Comparison of ENCODE assay signal across 19 cellular contexts in the genomic region with DNA sequence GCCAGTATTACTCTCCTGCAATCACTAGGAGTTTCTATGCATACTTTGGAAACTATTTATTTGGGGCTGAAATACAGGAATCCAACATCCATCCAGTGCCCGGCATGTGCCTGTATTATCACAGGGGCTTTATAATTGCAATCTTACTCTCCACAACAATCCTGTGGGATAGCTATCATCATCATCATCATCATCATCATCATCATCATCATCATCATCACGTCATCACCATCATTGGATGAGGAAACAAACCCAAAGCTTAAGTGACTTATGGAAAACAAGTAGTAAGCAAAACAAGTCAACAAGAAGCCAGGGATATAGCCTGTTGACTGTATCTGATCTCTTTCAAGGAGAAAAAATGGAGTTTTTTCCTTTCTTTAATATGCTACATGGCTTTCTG. TPM values are rescaled to one million over a fixed set of nuclear protein-coding genes. Genes with fewer than 3 reads are reported as not detected.
DNase-seq lines count a peak whose midpoint lies in the region; ATAC-seq, FAIRE-seq and TF ChIP-seq lines count a peak whose summit lies in the region.
"Had no signal": no experiment of that assay in that cellular context is flagged by ENCODE, and none has a peak within 500 bp of the region (broad histone marks: within the 10 kb centered on the region; RNA-seq: fewer than 3 reads in every experiment).

No MANE protein-coding gene starts in this region.

- H3K27me3 Mint-ChIP-seq in CD8-positive, alpha-beta memory T cell, result no peaks in the 10 kb centered on the region
- peaks cover 0 to 6% (median 0%) of the 10 kb centered on the region in 3 donors for H3K27me3 Mint-ChIP-seq in immature natural killer cell (ENCODE audit: low read depth in 3 of 3)
- H3K27me3 Mint-ChIP-seq in osteocyte (ENCODE audit: unreplicated experiment), result peaks cover 7% of the 10 kb centered on the region
- H3K27me3 Mint-ChIP-seq: B cell; CD4-positive, CD25-positive, alpha-beta regulatory T cell had no signal

- no peaks in the 10 kb centered on the region for H4K20me1 ChIP-seq in K562 (replicated peaks; ENCODE audit: control insufficient read depth, insufficient read depth, low read length)
- no peaks in the 10 kb centered on the region for H4K20me1 ChIP-seq in smooth muscle cell (ENCODE audit: low read depth)
- H4K20me1 ChIP-seq: BLaER1 treated with 17β-estradiol and CSF1 and Interleukin-3, amounts not matched to agents 10 nM and 100 nM had no signal

- no peak overlapping the region for H3K4me3 ChIP-seq in CD8-positive, alpha-beta memory T cell (ENCODE audit: low read length)
- H3K4me3 ChIP-seq in K562, result no peak overlapping the region
- no peak overlapping the region for H3K4me3 ChIP-seq in smooth muscle cell
- H3K4me3 ChIP-seq: BLaER1 treated with 17β-estradiol and CSF1 and Interleukin-3, amounts not matched to agents 10 nM and 100 nM had no signal

- H3K4me1 Mint-ChIP-seq in CD8-positive, alpha-beta memory T cell, result peaks cover 69 to 78% (median 72%) of the 10 kb centered on the region in 3 donors
- H3K4me1 Mint-ChIP-seq in immature natural killer cell (peaks cover 85 to 96% of the 10 kb centered on the region in 2 donors), osteocyte (ENCODE audit: unreplicated experiment) (no peaks in the 10 kb centered on the region)
- H3K4me1 Mint-ChIP-seq: H9 had no signal

- peak overlapping the region; percentile 70; the same call in 1 of the 2 replicates for H2AFZ ChIP-seq in K562 (ENCODE audit: low read depth, low read length)
- H2AFZ ChIP-seq in smooth muscle cell (ENCODE audit: low read depth), result no peak overlapping the region

- no peak for FAIRE-seq in K562 (lab: Jason Lieb, UNC)
- FAIRE-seq: D721Med, G401.6, GM12891, H1 had no signal

- no peak overlapping the region for H3K4me2 ChIP-seq in K562 (ENCODE audit: insufficient read depth, low read length)
- peak overlapping the region; percentile 51 for H3K4me2 ChIP-seq in smooth muscle cell

- TF ChIP-seq EP300 in K562 (IDR thresholded peaks at IDR 0.05; ENCODE audit: low read length), result no peak

- intact Hi-C loops in K562 (cut with micrococcal nuclease) (no loop called here), Right ventricle myocardium superior (cut with DNase I) (no loop called here)

- peak overlapping the region in 6 of 7 donors; percentile 3 to 92 (median 30) for H3K4me3 Mint-ChIP-seq in CD8-positive, alpha-beta memory T cell
- peak overlapping the region; percentile 66 to 84 (median 77) for H3K4me3 Mint-ChIP-seq in immature natural killer cell
- no peak overlapping the region for H3K4me3 Mint-ChIP-seq in osteocyte (ENCODE audit: unreplicated experiment)
- H3K4me3 Mint-ChIP-seq: B cell; CD4-positive, CD25-positive, alpha-beta regulatory T cell; H9 had no signal

- CTCF ChIA-PET in CD8-positive, alpha-beta memory T cell (lab: Charles Lee), result interaction anchor here (3.8 kb wide), 1 partner anchor 50 kb away, joined by 23 read pairs; no protein-coding TSS in a partner anchor
- CTCF ChIA-PET in K562 (lab: Yijun Ruan, JAX; ENCODE audit: low intra/inter-chr PET ratio), result no interaction called here

- DNase-seq in CD8-positive, alpha-beta memory T cell, result no peak
- no peak for DNase-seq in K562 (ENCODE audit: extremely low read depth in 1 of 4, low spot score in 3 of 4)
- DNase-seq in immature natural killer cell, result no peak
- DNase-seq in smooth muscle cell (lab: John Stamatoyannopoulos, UW; ENCODE audit: unreplicated experiment), result no peak
- no peak for DNase-seq in Right ventricle myocardium superior
- no peak for DNase-seq in osteocyte (ENCODE audit: extremely low spot score, unreplicated experiment)
- no peak for DNase-seq in NCI-H1417 (lab: John Stamatoyannopoulos, UW)
- DNase-seq: Caco-2; CD4-positive, CD25-positive, alpha-beta regulatory T cell; H9 had no signal

- TF ChIP-seq CTCF in K562 (IDR thresholded peaks at IDR 0.05 in 2 of 3, conservative IDR thresholded peaks at IDR 0.05 in 1 of 3; ENCODE audit: insufficient read depth in 2 of 3, low read depth in 1 of 3, low read length in 3 of 3) (no peak), smooth muscle cell (IDR thresholded peaks at IDR 0.05; ENCODE audit: borderline replicate concordance, insufficient read depth, poor library complexity, severe bottlenecking) (no peak), osteocyte (IDR thresholded peaks at IDR 0.05) (no peak)

- TF ChIP-seq POLR2A in K562 (conservative IDR thresholded peaks at IDR 0.05), result no peak

- no peaks in the 10 kb centered on the region for H3K27me3 ChIP-seq in CD8-positive, alpha-beta memory T cell (ENCODE audit: insufficient read depth, low read length, poor library complexity, severe bottlenecking)
- H3K27me3 ChIP-seq in K562 (ENCODE audit: control insufficient read depth in 2 of 2, insufficient read depth in 2 of 2, low read length in 2 of 2), result no peaks in the 10 kb centered on the region
- no peaks in the 10 kb centered on the region for H3K27me3 ChIP-seq in smooth muscle cell (ENCODE audit: low read depth)
- H3K27me3 ChIP-seq: BLaER1 treated with 17β-estradiol and CSF1 and Interleukin-3, amounts not matched to agents 10 nM and 100 nM had no signal

- peaks cover 17% of the 10 kb centered on the region for H3K4me1 ChIP-seq in CD8-positive, alpha-beta memory T cell (ENCODE audit: insufficient read depth, low read length)
- H3K4me1 ChIP-seq in K562 (replicated peaks in 1 of 2; ENCODE audit: control insufficient read depth in 2 of 2, insufficient read depth in 2 of 2, low read length in 2 of 2) (peaks cover 0 to 18% of the 10 kb centered on the region in 2 experiments; a peak in 3 of 5 replicates), smooth muscle cell (ENCODE audit: low read depth) (no peaks in the 10 kb centered on the region)

- H3F3A ChIP-seq in smooth muscle cell (ENCODE audit: low read depth), result no peaks in the 10 kb centered on the region

- in situ Hi-C loops in K562 (cut with MboI), result no loop called here

- H3K36me3 Mint-ChIP-seq in CD8-positive, alpha-beta memory T cell, result peaks cover 0 to 2% (median 0%) of the 10 kb centered on the region in 3 donors
- H3K36me3 Mint-ChIP-seq in immature natural killer cell (peaks cover 0 to 6% (median 5%) of the 10 kb centered on the region in 3 donors), osteocyte (ENCODE audit: unreplicated experiment) (no peaks in the 10 kb centered on the region)
- H3K36me3 Mint-ChIP-seq: CD4-positive, CD25-positive, alpha-beta regulatory T cell had no signal

- 60% methylated on average over 2 of the region's 2 CpGs for WGBS in K562 (ENCODE audit: insufficient coverage, low coverage, missing lambda C conversion rate)
- WGBS in smooth muscle cell (ENCODE audit: low lambda C conversion rate), result 74% methylated on average over 2 of the region's 2 CpGs

- H3K9me3 Mint-ChIP-seq in CD8-positive, alpha-beta memory T cell, result no peaks in the 10 kb centered on the region
- H3K9me3 Mint-ChIP-seq in immature natural killer cell (no peaks in the 10 kb centered on the region), osteocyte (ENCODE audit: unreplicated experiment) (no peaks in the 10 kb centered on the region)
- H3K9me3 Mint-ChIP-seq: H9 had no signal

- no peak for TF ChIP-seq RAD21 in K562 (CRISPR knock-in tag; conservative IDR thresholded peaks at IDR 0.05 in 1 of 2, IDR thresholded peaks at IDR 0.05 in 1 of 2)

- peak overlapping the region in 2 of 8 donors; percentile 44 to 79 for H3K27ac Mint-ChIP-seq in CD8-positive, alpha-beta memory T cell
- H3K27ac Mint-ChIP-seq in immature natural killer cell (peak overlapping the region; percentile 52 to 92 (median 84)), osteocyte (ENCODE audit: unreplicated experiment) (no peak overlapping the region)
- H3K27ac Mint-ChIP-seq: B cell; CD4-positive, CD25-positive, alpha-beta regulatory T cell; H9 had no signal

- H3K79me2 ChIP-seq in K562 (ENCODE audit: control insufficient read depth, insufficient read depth, low read length), result no peaks in the 10 kb centered on the region
- no peaks in the 10 kb centered on the region for H3K79me2 ChIP-seq in smooth muscle cell (ENCODE audit: low read depth)

- no peak for ATAC-seq in K562
- no peak for ATAC-seq in Right ventricle myocardium superior (ENCODE audit: poor library complexity)
- no peak for ATAC-seq in GM18909 (IDR thresholded peaks at IDR 0.05; ENCODE audit: poor library complexity, unreplicated experiment)

- POLR2A ChIA-PET in CD8-positive, alpha-beta memory T cell (lab: Charles Lee), result no interaction called here
- POLR2A ChIA-PET in K562 (lab: Yijun Ruan, JAX), result interaction anchor here (1.3 kb wide), 1 partner anchor 9 kb away, joined by 4 read pairs; no protein-coding TSS in a partner anchor

- H3K27ac ChIP-seq in CD8-positive, alpha-beta memory T cell (ENCODE audit: low read depth, low read length), result no peak overlapping the region
- H3K27ac ChIP-seq in K562 (ENCODE audit: extremely low read depth, low read depth, low read length), result no peak overlapping the region
- H3K27ac ChIP-seq in smooth muscle cell (ENCODE audit: low read depth), result peak overlapping the region; percentile 61

- no TSS peak for BruUV-seq in K562 (replicated peaks; lab: Mats Ljungman, UMichigan)

- no peaks in the 10 kb centered on the region for H3K36me3 ChIP-seq in CD8-positive, alpha-beta memory T cell (ENCODE audit: insufficient read depth, low read length)
- no peaks in the 10 kb centered on the region for H3K36me3 ChIP-seq in K562 (ENCODE audit: control insufficient read depth, insufficient read depth, low read length)
- H3K36me3 ChIP-seq in smooth muscle cell (ENCODE audit: low read depth), result no peaks in the 10 kb centered on the region
- H3K36me3 ChIP-seq: BLaER1 treated with 17β-estradiol and CSF1 and Interleukin-3, amounts not matched to agents 10 nM and 100 nM had no signal

- no peak overlapping the region for H3K9ac ChIP-seq in K562 (ENCODE audit: insufficient read depth in 1 of 2, low read depth in 2 of 2, low read length in 2 of 2)
- no peak overlapping the region for H3K9ac ChIP-seq in smooth muscle cell (ENCODE audit: low read depth)
- H3K9ac ChIP-seq: BLaER1 treated with 17β-estradiol and CSF1 and Interleukin-3, amounts not matched to agents 10 nM and 100 nM had no signal

- no peaks in the 10 kb centered on the region for H3K9me1 ChIP-seq in K562 (ENCODE audit: control insufficient read depth, insufficient read depth, low read length)

- H3K9me3 ChIP-seq in CD8-positive, alpha-beta memory T cell (ENCODE audit: low read length), result no peaks in the 10 kb centered on the region
- no peaks in the 10 kb centered on the region for H3K9me3 ChIP-seq in K562 (replicated peaks; ENCODE audit: control insufficient read depth, insufficient read depth, low read depth, low read length)
- no peaks in the 10 kb centered on the region for H3K9me3 ChIP-seq in smooth muscle cell (replicated peaks; ENCODE audit: low read depth)
- H3K9me3 ChIP-seq: BLaER1 treated with 17β-estradiol and CSF1 and Interleukin-3, amounts not matched to agents 10 nM and 100 nM; Caco-2 had no signal

RNA-seq across cellular contexts. Expression of gene FYB1, which starts 47.8 kb away (rescaled TPM):
- 10 to 100 TPM; 75.9 to 84.2 TPM for total RNA-seq in CD8-positive, alpha-beta memory T cell
- polyA plus RNA-seq in CD8-positive, alpha-beta memory T cell, result 282 TPM
- total RNA-seq in K562 (2011; cell fraction: chromatin; rRNA removed; ENCODE audit: low replicate concordance), result 2.9 and 14.8 TPM in 2 replicates
- total RNA-seq in K562 (2011; cell fraction: nucleolus; rRNA removed), result 0.67 and 2.2 TPM in 2 replicates
- 5.6 and 6.0 TPM in 2 replicates for total RNA-seq in K562 (2011; cell fraction: nucleoplasm; rRNA removed)
- total RNA-seq in K562 (2014; rRNA removed), result 6.7 TPM in 2 replicates
- total RNA-seq in K562 (2014; rRNA removed; fragmentation: Illumina TruSeq; extraction: Trizol), result 15.6 and 16.5 TPM in 2 replicates
- total RNA-seq in K562 (2015; rRNA removed; fragmentation: Illumina TruSeq; extraction: Trizol), result 28.1 and 31.5 TPM in 2 replicates
- total RNA-seq in K562 (2021), result 17.4 and 22.5 TPM in 2 replicates
- polyA plus RNA-seq in K562 (2011; rRNA removed), result 4.7 and 25.4 TPM in 2 replicates
- 0.85 and 9.2 TPM in 2 replicates for polyA plus RNA-seq in K562 (2011; cell fraction: cytosol; rRNA removed)
- 5.6 and 40.9 TPM in 2 replicates for polyA plus RNA-seq in K562 (2011; cell fraction: nucleus; rRNA removed)
- polyA plus RNA-seq in K562 (2012), result 20.9 and 22.7 TPM in 2 replicates
- polyA plus RNA-seq in K562 (2014; fragmentation: Illumina TruSeq; extraction: Trizol), result 13.7 and 18.4 TPM in 2 replicates
- 1 to 10 TPM; 9.4 to 9.7 TPM for polyA plus RNA-seq in K562 (2014; fragmentation: Nextera tagmentation; extraction: Ambion mirVana)
- 7.4 and 8.0 TPM in 2 replicates for polyA plus RNA-seq in K562 (2014; rRNA removed)
- 4.0 and 45.3 TPM in 2 replicates for polyA minus RNA-seq in K562 (2011; rRNA and poly(A)+ RNA removed)
- polyA minus RNA-seq in K562 (2011; cell fraction: cytosol; rRNA and poly(A)+ RNA removed), result 2.4 and 15.2 TPM in 2 replicates
- polyA minus RNA-seq in K562 (2011; cell fraction: nucleus; rRNA and poly(A)+ RNA removed), result 5.4 and 62.8 TPM in 2 replicates
- polyA plus RNA-seq in immature natural killer cell, result 100 to 1,000 TPM in 1 of 3 donors, 10 to 100 TPM in 2; 50.6 to 205 (median 80.2) TPM
- 0.22 TPM in 1 of 2 replicates, not detected in the other for total RNA-seq in smooth muscle cell
- polyA plus RNA-seq in smooth muscle cell, result 0.06 and 0.07 TPM in 2 replicates
- 4.2 TPM for total RNA-seq in Right ventricle myocardium superior
- total RNA-seq in osteocyte, result not detected in 2 replicates
- total RNA-seq: H1, H9, HT1080, IMR-90 had no signal
- polyA plus RNA-seq: H1, IMR-90 had no signal
